8 cellular contexts compared by ENCODE assay signal in the genomic region with DNA sequence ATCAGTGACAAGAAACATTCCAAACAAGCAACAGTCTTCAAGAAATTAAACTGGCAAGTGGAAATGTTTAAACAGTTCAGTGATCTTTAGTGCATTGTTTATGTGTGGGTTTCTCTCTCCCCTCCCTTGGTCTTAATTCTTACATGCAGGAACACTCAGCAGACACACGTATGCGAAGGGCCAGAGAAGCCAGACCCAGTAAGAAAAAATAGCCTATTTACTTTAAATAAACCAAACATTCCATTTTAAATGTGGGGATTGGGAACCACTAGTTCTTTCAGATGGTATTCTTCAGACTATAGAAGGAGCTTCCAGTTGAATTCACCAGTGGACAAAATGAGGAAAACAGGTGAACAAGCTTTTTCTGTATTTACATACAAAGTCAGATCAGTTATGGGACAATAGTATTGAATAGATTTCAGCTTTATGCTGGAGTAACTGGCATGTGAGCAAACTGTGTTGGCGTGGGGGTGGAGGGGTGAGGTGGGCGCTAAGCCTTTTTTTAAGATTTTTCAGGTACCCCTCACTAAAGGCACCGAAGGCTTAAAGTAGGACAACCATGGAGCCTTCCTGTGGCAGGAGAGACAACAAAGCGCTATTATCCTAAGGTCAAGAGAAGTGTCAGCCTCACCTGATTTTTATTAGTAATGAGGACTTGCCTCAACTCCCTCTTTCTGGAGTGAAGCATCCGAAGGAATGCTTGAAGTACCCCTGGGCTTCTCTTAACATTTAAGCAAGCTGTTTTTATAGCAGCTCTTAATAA. TPM values are rescaled to one million over a fixed set of nuclear protein-coding genes. Genes with fewer than 3 reads are reported as not detected.
DNase-seq lines count a peak whose midpoint lies in the region; ATAC-seq and TF ChIP-seq lines count a peak whose summit lies in the region.

No MANE protein-coding gene starts in this region.

- H3K27ac ChIP-seq in SU-DHL-6 (ENCODE audit: low read depth, low read length) = peak overlapping the region; percentile 98; the same call in 1 of the 2 replicates
- peak overlapping the region; percentile 100 for H3K27ac ChIP-seq in skeletal muscle tissue (ENCODE audit: low read depth, low read length)

- H3K9ac ChIP-seq in SU-DHL-6 (ENCODE audit: low read length) (peak overlapping the region; percentile 89), skeletal muscle tissue (ENCODE audit: low read depth in 1 of 3, low read length in 3 of 3) (peak overlapping the region; percentile 97 to 99 (median 99))

- peaks cover 93% of the 10 kb centered on the region for H3F3A ChIP-seq in SU-DHL-6 (ENCODE audit: insufficient read depth)

- no peaks in the 10 kb centered on the region for H3K9me2 ChIP-seq in SU-DHL-6 (replicated peaks; ENCODE audit: insufficient read depth, low read length)

- peaks cover 58% of the 10 kb centered on the region for H3K79me2 ChIP-seq in SU-DHL-6 (ENCODE audit: insufficient read depth, low read length)

- H3K9me3 ChIP-seq in SU-DHL-6 (ENCODE audit: insufficient read depth, low read length) (no peaks in the 10 kb centered on the region), skeletal muscle tissue (ENCODE audit: control insufficient read depth in 3 of 3, low read length in 3 of 3) (no peaks in the 10 kb centered on the region)

- no peaks in the 10 kb centered on the region for H3K27me3 ChIP-seq in H7 (ENCODE audit: control insufficient read depth, insufficient read depth, low read length)
- no peaks in the 10 kb centered on the region for H3K27me3 ChIP-seq in SU-DHL-6 (ENCODE audit: low read length)
- H3K27me3 ChIP-seq in skeletal muscle tissue (ENCODE audit: control insufficient read depth in 3 of 3, insufficient read depth in 3 of 3, low read length in 3 of 3) = no peaks in the 10 kb centered on the region

- H4K20me1 ChIP-seq in SU-DHL-6 (ENCODE audit: low read depth, low read length) = peaks cover 54% of the 10 kb centered on the region

- peaks cover 30% of the 10 kb centered on the region for H3K36me3 Mint-ChIP-seq in glutamatergic neuron (ENCODE audit: unreplicated experiment)

- no peak for ATAC-seq in GM19328 (IDR thresholded peaks at IDR 0.05; ENCODE audit: unreplicated experiment)
- no peak for ATAC-seq in HG03432 (IDR thresholded peaks at IDR 0.05; ENCODE audit: unreplicated experiment)

- no peak for TF ChIP-seq CTCF in SU-DHL-6 (IDR thresholded peaks at IDR 0.05; ENCODE audit: insufficient read depth, low read length, poor library complexity, severe bottlenecking)
- TF ChIP-seq CTCF in glutamatergic neuron (IDR thresholded peaks at IDR 0.05; ENCODE audit: partially characterized antibody, unreplicated experiment) = no peak

- DNase-seq in H7 (no peak), glutamatergic neuron (no peak), iPS-NIHi11 (ENCODE audit: low spot score) (no peak)
- DNase-seq in stimulated activated naive CD4-positive, alpha-beta T cell treated with Interleukin-2 at 50 U/mL for 16 hours (lab: John Stamatoyannopoulos, UW) = no peak

- peak overlapping the region; percentile 86 for H3K4me2 ChIP-seq in SU-DHL-6 (ENCODE audit: low read depth, low read length, poor library complexity, severe bottlenecking)

- no peak overlapping the region for H3K4me3 Mint-ChIP-seq in glutamatergic neuron (ENCODE audit: unreplicated experiment)

- H3K4me3 ChIP-seq in H7 (ENCODE audit: insufficient read depth, low read depth, low read length) (peak overlapping the region; percentile 79), SU-DHL-6 (ENCODE audit: insufficient read depth, low read length, poor library complexity, severe bottlenecking) (peak overlapping the region; percentile 77), skeletal muscle tissue (ENCODE audit: low read length in 3 of 3) (peak overlapping the region; percentile 94 to 98 (median 95))

- peaks cover 23% of the 10 kb centered on the region for H3K4me1 Mint-ChIP-seq in glutamatergic neuron (ENCODE audit: low read depth, unreplicated experiment)

- peaks cover 54% of the 10 kb centered on the region for H3K36me3 ChIP-seq in H7 (replicated peaks; ENCODE audit: control insufficient read depth, insufficient read depth, low read length)
- peaks cover 65% of the 10 kb centered on the region for H3K36me3 ChIP-seq in SU-DHL-6 (ENCODE audit: low read length)
- peaks cover 58 to 64% (median 60%) of the 10 kb centered on the region in 3 donors for H3K36me3 ChIP-seq in skeletal muscle tissue (ENCODE audit: control insufficient read depth in 3 of 3, insufficient read depth in 3 of 3, low read length in 3 of 3)

- no peak overlapping the region for H2AFZ ChIP-seq in SU-DHL-6 (ENCODE audit: low read depth, low read length, severe bottlenecking)

- H3K9me3 Mint-ChIP-seq in glutamatergic neuron (ENCODE audit: unreplicated experiment) = peaks cover 45% of the 10 kb centered on the region

- H3K4me1 ChIP-seq in skeletal muscle tissue (ENCODE audit: control insufficient read depth in 3 of 3, insufficient read depth in 3 of 3, low read length in 3 of 3) = peaks cover 19 to 41% (median 32%) of the 10 kb centered on the region in 3 donors

- H3K27ac Mint-ChIP-seq in glutamatergic neuron (ENCODE audit: unreplicated experiment) = peak overlapping the region; percentile 84

- H3K27me3 Mint-ChIP-seq in glutamatergic neuron (ENCODE audit: unreplicated experiment) = peaks cover 24% of the 10 kb centered on the region

RNA-seq across cellular contexts. Expression of a gene that starts 6.0 kb away (rescaled TPM):
- 456 and 1,088 TPM in 2 replicates for total RNA-seq in H7 (2014; rRNA removed; shearing (Covaris generic))
- 18,218 TPM for total RNA-seq in glutamatergic neuron (ENCODE audit: unreplicated experiment)
- total RNA-seq in skeletal muscle tissue = 7,794 TPM

RNA-seq across cellular contexts. Expression of a gene that starts 20.0 kb away (rescaled TPM):
- total RNA-seq in H7 (2014; rRNA removed; shearing (Covaris generic)) = 70.0 and 72.3 TPM in 2 replicates
- total RNA-seq in glutamatergic neuron (ENCODE audit: unreplicated experiment) = 80.0 TPM
- 36.0 TPM for total RNA-seq in skeletal muscle tissue

RNA-seq across cellular contexts. Expression of a gene that starts 53.3 kb away (rescaled TPM):
- total RNA-seq in H7 (2014; rRNA removed; shearing (Covaris generic)) = 3.9 and 5.7 TPM in 2 replicates
- total RNA-seq in glutamatergic neuron (ENCODE audit: unreplicated experiment) = 2.5 TPM
- 32.9 TPM for total RNA-seq in skeletal muscle tissue
